23 cellular contexts compared by ENCODE assay signal in the genomic region with DNA sequence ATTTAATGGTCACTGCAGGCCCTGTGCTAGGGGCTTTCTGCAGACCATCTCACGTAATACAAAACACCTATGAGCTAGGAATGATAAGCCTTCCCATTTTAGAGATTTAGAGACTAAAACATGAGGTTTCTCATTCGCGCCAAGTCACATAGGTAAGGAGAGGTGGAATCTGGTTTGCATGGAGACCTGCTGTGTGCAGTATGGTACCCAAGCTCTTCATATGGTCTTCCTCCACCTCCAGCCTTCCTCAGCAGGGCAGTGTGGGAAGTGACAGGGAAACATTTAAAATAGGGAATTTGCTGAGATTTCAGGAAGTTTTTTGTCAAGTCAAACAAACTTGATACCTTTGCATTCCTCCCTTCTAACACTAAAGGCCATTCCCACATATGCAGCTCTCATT.
"Had no signal": no experiment of that assay in that cellular context is flagged by ENCODE, and none has a peak within 500 bp of the region (broad histone marks: within the 10 kb centered on the region; RNA-seq: fewer than 3 reads in every experiment).

No MANE protein-coding gene starts in this region.

- H3K9me3 Mint-ChIP-seq: mesothelial cell of epicardium had no signal

- H3K36me3 Mint-ChIP-seq: mesothelial cell of epicardium, naive B cell had no signal

- H3K4me3 Mint-ChIP-seq: mesothelial cell of epicardium, naive B cell had no signal

- H3K36me3 ChIP-seq: esophagus squamous epithelium, gastrocnemius medialis, heart right ventricle, left lung, lower lobe of right lung had no signal

- H3K27me3 Mint-ChIP-seq: naive B cell had no signal

- H3K4me3 ChIP-seq: coronary artery, dorsolateral prefrontal cortex, esophagus squamous epithelium, gastrocnemius medialis, heart right ventricle, left lung, lower lobe of right lung, mucosa of descending colon had no signal

- H3K4me1 Mint-ChIP-seq: mesothelial cell of epicardium, naive B cell had no signal

- H3K27ac Mint-ChIP-seq: mesothelial cell of epicardium, naive B cell had no signal

- DNase-seq: dermis blood vessel endothelial cell; dorsolateral prefrontal cortex; effector CD4-positive, alpha-beta T cell; effector memory CD4-positive, alpha-beta T cell; erythroblast; esophagus squamous epithelium; foreskin fibroblast; foreskin melanocyte; gastrocnemius medialis; glutamatergic neuron; head of caudate nucleus; heart right ventricle; hippocampal formation; left cardiac atrium; left lung; left ventricle myocardium superior; lower lobe of right lung; mesenchymal stem cell; mucosa of descending colon; naive B cell had no signal

- H3K27me3 ChIP-seq: esophagus squamous epithelium, gastrocnemius medialis, left lung had no signal

- H3K9me3 ChIP-seq: esophagus squamous epithelium, gastrocnemius medialis, heart right ventricle, left lung, lower lobe of right lung, mucosa of descending colon had no signal

- H3K27ac ChIP-seq: coronary artery, dorsolateral prefrontal cortex, epithelial cell of prostate, esophagus squamous epithelium, gastrocnemius medialis, heart right ventricle, left lung, lower lobe of right lung had no signal

- H3K4me1 ChIP-seq: esophagus squamous epithelium, gastrocnemius medialis, heart right ventricle, left lung, lower lobe of right lung had no signal
